In genomic region chr5:61817472-61818326, GRCh38 we compare ENCODE assay signal across 1 cellular context.
TF ChIP-seq lines count a peak whose summit lies in the region.

No MANE protein-coding gene starts in this region.

TF ChIP-seq in GM23338, 12 proteins besides CTCF, POLR2A, EP300 and RAD21 (continued from another document):
- TF ChIP-seq ZNF462 (CRISPR knock-in tag; IDR thresholded peaks at IDR 0.05), result no peak
